ENCODE assay signal across 12 cellular contexts in the genomic region with DNA sequence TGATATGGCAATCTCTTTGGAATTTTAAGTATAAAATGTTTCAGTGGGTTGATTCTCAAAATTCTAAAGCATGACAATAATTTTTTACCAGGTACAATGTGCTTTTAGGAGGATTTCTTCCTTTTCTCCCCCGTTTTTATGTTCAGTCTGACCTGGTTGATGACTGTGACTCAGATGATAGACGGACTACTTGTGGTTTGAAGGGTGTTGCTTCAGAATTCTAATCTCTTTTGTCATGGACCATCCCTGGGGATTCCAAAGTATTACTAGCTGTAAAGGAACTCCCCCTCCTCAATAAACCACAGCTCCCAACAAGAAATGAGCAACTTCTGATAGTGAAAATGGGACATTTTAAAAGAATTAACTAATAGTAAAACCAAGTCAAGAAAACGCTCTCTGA. TPM values are rescaled to one million over a fixed set of nuclear protein-coding genes. Genes with fewer than 3 reads are reported as not detected.
DNase-seq lines count a peak whose midpoint lies in the region; ATAC-seq and TF ChIP-seq lines count a peak whose summit lies in the region.
"Had no signal": no experiment of that assay in that cellular context is flagged by ENCODE, and none has a peak within 500 bp of the region (broad histone marks: within the 10 kb centered on the region; RNA-seq: fewer than 3 reads in every experiment).

No MANE protein-coding gene starts in this region.

- no peak for ATAC-seq in activated B cell treated with CpG ODN at 0.5 μM for 24 hours (ENCODE audit: low read depth)
- no peak for ATAC-seq in gastrocnemius medialis
- ATAC-seq: CD8-positive, alpha-beta T cell had no signal

- H3K36me3 ChIP-seq in gastrocnemius medialis: no peaks in the 10 kb centered on the region

- peaks cover 53% of the 10 kb centered on the region for H3K4me1 Mint-ChIP-seq in activated B cell treated with CpG ODN at 0.5 μM for 24 hours

- H3K4me3 Mint-ChIP-seq in activated B cell treated with CpG ODN at 0.5 μM for 24 hours: no peak overlapping the region
- H3K4me3 Mint-ChIP-seq: CD8-positive, alpha-beta T cell had no signal

- H3K4me3 ChIP-seq in AG04449 (ENCODE audit: low read depth, low read length): no peak overlapping the region
- no peak overlapping the region for H3K4me3 ChIP-seq in gastrocnemius medialis

- H3K27ac ChIP-seq in gastrocnemius medialis: no peak overlapping the region

- peak overlapping the region; percentile 31 for H3K27ac Mint-ChIP-seq in activated B cell treated with CpG ODN at 0.5 μM for 24 hours
- H3K27ac Mint-ChIP-seq: CD8-positive, alpha-beta T cell; progenitor cell of endocrine pancreas had no signal

- TF ChIP-seq POLR2A in gastrocnemius medialis (IDR thresholded peaks at IDR 0.05): no peak

- no peaks in the 10 kb centered on the region for H3K36me3 Mint-ChIP-seq in activated B cell treated with CpG ODN at 0.5 μM for 24 hours (ENCODE audit: low read depth)
- H3K36me3 Mint-ChIP-seq: CD8-positive, alpha-beta T cell had no signal

- TF ChIP-seq CTCF in AG04449 (IDR thresholded peaks at IDR 0.05; ENCODE audit: insufficient read depth, low read length, missing control alignments) (no peak), activated B cell treated with CpG ODN at 0.5 μM for 24 hours (IDR thresholded peaks at IDR 0.05) (no peak), gastrocnemius medialis (IDR thresholded peaks at IDR 0.05 in 4 of 5, conservative IDR thresholded peaks at IDR 0.05 in 1 of 5) (no peak)

- H3K9me3 ChIP-seq in gastrocnemius medialis: no peaks in the 10 kb centered on the region

- H3K4me1 ChIP-seq in gastrocnemius medialis: no peaks in the 10 kb centered on the region

- POLR2A ChIA-PET in AG04449 (lab: Yijun Ruan, JAX): no interaction called here
- POLR2A ChIA-PET in activated B cell treated with CpG ODN at 0.5 μM for 24 hours (lab: Charles Lee): interaction anchor here (1.4 to 1.5 kb wide), 2 partner anchors 10 to 15 kb away, joined by 3 to 4 read pairs; no protein-coding TSS in a partner anchor
- POLR2A ChIA-PET in HEK293T (lab: Yijun Ruan, JAX): no interaction called here

- H3K27me3 Mint-ChIP-seq in activated B cell treated with CpG ODN at 0.5 μM for 24 hours: no peaks in the 10 kb centered on the region
- H3K27me3 Mint-ChIP-seq: progenitor cell of endocrine pancreas had no signal

- CTCF ChIA-PET in AG04449 (lab: Yijun Ruan, JAX): interaction anchor here (1.2 to 1.6 kb wide), 2 partner anchors 33 to 34 kb away, joined by 4 to 5 read pairs; no protein-coding TSS in a partner anchor
- CTCF ChIA-PET in activated B cell treated with CpG ODN at 0.5 μM for 24 hours (lab: Charles Lee): no interaction called here
- CTCF ChIA-PET in HEK293T (lab: Yijun Ruan, JAX): interaction anchor here (0.8 kb wide), 1 partner anchor 172 kb away, joined by 4 read pairs; no protein-coding TSS in a partner anchor

- in situ Hi-C loops in gastrocnemius medialis (cut with MboI; ENCODE audit: low sequenced_read_pairs in 4 of 4): no loop called here

- peak; percentile 69 for DNase-seq in AG04449 (ENCODE audit: low read depth, low spot score)
- peak; percentile 95 for DNase-seq in HS-27A (ENCODE audit: low read depth)
- no peak for DNase-seq in activated B cell treated with CpG ODN at 0.5 μM for 24 hours
- peak; percentile 60 for DNase-seq in hepatic stellate cell (ENCODE audit: low spot score)
- no peak for DNase-seq in NCI-H748 (lab: John Stamatoyannopoulos, UW; ENCODE audit: unreplicated experiment)
- DNase-seq in HEK293T (ENCODE audit: extremely low spot score): no peak
- DNase-seq in NCI-H69 (lab: John Stamatoyannopoulos, UW): no peak
- no peak for DNase-seq in gastrocnemius medialis
- DNase-seq: CD8-positive, alpha-beta T cell; effector memory CD4-positive, alpha-beta T cell; NCI-H524 treated with DMSO at 0.1 percent for 48 hours had no signal

- intact Hi-C loops in activated B cell treated with CpG ODN at 0.5 μM for 24 hours (cut with micrococcal nuclease): no loop called here
- intact Hi-C loops in gastrocnemius medialis (cut with DNase I; ENCODE audit: low total_unique reads): no loop called here

- H3K9me3 Mint-ChIP-seq in activated B cell treated with CpG ODN at 0.5 μM for 24 hours: peaks cover 5% of the 10 kb centered on the region

- no peaks in the 10 kb centered on the region for H3K27me3 ChIP-seq in gastrocnemius medialis

TF ChIP-seq in HEK293T, 16 proteins besides CTCF, POLR2A, EP300 and RAD21:
- TF ChIP-seq TARDBP (IDR thresholded peaks at IDR 0.05) (no peak), L3MBTL2 (conservative IDR thresholded peaks at IDR 0.05) (no peak), BHLHE40 (IDR thresholded peaks at IDR 0.05; ENCODE audit: borderline replicate concordance) (no peak), PKNOX1 (IDR thresholded peaks at IDR 0.05) (no peak), FOXK2 (IDR thresholded peaks at IDR 0.05) (no peak), ELF4 (IDR thresholded peaks at IDR 0.05) (no peak), ARNT (IDR thresholded peaks at IDR 0.05) (no peak), ZNF384 (IDR thresholded peaks at IDR 0.05) (no peak), FOXA1 (IDR thresholded peaks at IDR 0.05) (no peak), LEF1 (IDR thresholded peaks at IDR 0.05; ENCODE audit: borderline replicate concordance) (no peak), CTBP1 (IDR thresholded peaks at IDR 0.05; ENCODE audit: borderline replicate concordance) (no peak), SP1 (IDR thresholded peaks at IDR 0.05) (no peak)

RNA-seq across cellular contexts. Expression of gene TNFAIP3, which starts 34.9 kb away (rescaled TPM):
- total RNA-seq in activated B cell treated with CpG ODN at 0.5 μM for 24 hours (207 and 226 TPM in 2 replicates), gastrocnemius medialis (1 to 10 TPM; 2.6 to 7.1 (median 4.7) TPM)

Comparison
In these comparisons a context has a peak if more than half of its experiments do, and no peak if none do; other contexts are left out.
1. DNase-seq: peak in AG04449 (single experiment), HS-27A (single experiment) and hepatic stellate cell (single experiment); none in activated B cell treated with CpG ODN at 0.5 μM for 24 hours (single experiment), NCI-H748 (single experiment), HEK293T (single experiment), NCI-H69 (single experiment) and gastrocnemius medialis (0 of 2).
2. RNA of gene TNFAIP3, which starts 34.9 kb away (total RNA-seq): 207 to 226 TPM in activated B cell treated with CpG ODN at 0.5 μM for 24 hours; 2.6 to 7.1 TPM in gastrocnemius medialis; every median in the first group is over 10 times any median in the second.